ENCODE assay signal across 8 cellular contexts in genomic region chr3:134197681-134198261, GRCh38. TPM values are rescaled to one million over a fixed set of nuclear protein-coding genes. Genes with fewer than 3 reads are reported as not detected.
DNase-seq lines count a peak whose midpoint lies in the region; ATAC-seq and TF ChIP-seq lines count a peak whose summit lies in the region.

No MANE protein-coding gene starts in this region.

- H3K4me3 Mint-ChIP-seq in brain: no peak overlapping the region

- no peak overlapping the region for H3K27ac Mint-ChIP-seq in brain

- H3K27ac ChIP-seq in AG04450 (ENCODE audit: low read depth, low read length): no peak overlapping the region
- H3K27ac ChIP-seq in suprapubic skin: no peak overlapping the region

- no peak for TF ChIP-seq EP300 in suprapubic skin (IDR thresholded peaks at IDR 0.05)

- peak; percentile 44 for DNase-seq in AG04450 (ENCODE audit: low read depth, low spot score)
- DNase-seq in NCI-H82 (lab: John Stamatoyannopoulos, UW): peak; percentile 73
- peak; percentile 79 for DNase-seq in iris pigment epithelial cell (ENCODE audit: low read depth)
- DNase-seq in suprapubic skin (ENCODE audit: low spot score in 2 of 2): no peak

- ATAC-seq in HG03354 (IDR thresholded peaks at IDR 0.05; ENCODE audit: poor library complexity, severe bottlenecking, unreplicated experiment): peak; percentile 79
- ATAC-seq in GM21619 (IDR thresholded peaks at IDR 0.05; ENCODE audit: unreplicated experiment): no peak

- H3K27me3 ChIP-seq in AG04450 (ENCODE audit: control insufficient read depth, insufficient read depth, low read length) (no peaks in the 10 kb centered on the region), suprapubic skin (no peaks in the 10 kb centered on the region)

- H3K4me3 ChIP-seq in AG04450 (ENCODE audit: low read depth, low read length): no peak overlapping the region
- no peak overlapping the region for H3K4me3 ChIP-seq in suprapubic skin

- TF ChIP-seq CTCF in AG04450 (IDR thresholded peaks at IDR 0.05; ENCODE audit: low read depth, low read length) (peak; percentile 77), GM12872 (IDR thresholded peaks at IDR 0.05; ENCODE audit: insufficient read depth, low read depth, low read length) (peak; percentile 76), brain (conservative IDR thresholded peaks at IDR 0.05) (peak; percentile 72), suprapubic skin (IDR thresholded peaks at IDR 0.05) (peak; percentile 59 to 64)

- no peaks in the 10 kb centered on the region for H3K27me3 Mint-ChIP-seq in brain

- H3K4me1 ChIP-seq in suprapubic skin: peaks cover 5% of the 10 kb centered on the region

- CTCF ChIA-PET in AG04450 (lab: Charles Lee): interaction anchor here (0.6 to 13.6 kb wide), 21 partner anchors 9 to 279 kb away, joined by 3 to 188 read pairs (median 5); no protein-coding TSS in a partner anchor

- POLR2A ChIA-PET in AG04450 (lab: Yijun Ruan, JAX): no interaction called here

- WGBS in suprapubic skin: 14% methylated on average over 2 of the region's 2 CpGs

- no peaks in the 10 kb centered on the region for H3K9me3 Mint-ChIP-seq in brain

- TF ChIP-seq POLR2A in suprapubic skin (IDR thresholded peaks at IDR 0.05): no peak

- peaks cover 66% of the 10 kb centered on the region for H3K36me3 Mint-ChIP-seq in brain

- H3K36me3 ChIP-seq in suprapubic skin: peaks cover 41% of the 10 kb centered on the region

- no peaks in the 10 kb centered on the region for H3K4me1 Mint-ChIP-seq in brain

- H3K9me3 ChIP-seq in AG04450 (ENCODE audit: control insufficient read depth, insufficient read depth, low read length): no peaks in the 10 kb centered on the region
- no peaks in the 10 kb centered on the region for H3K9me3 ChIP-seq in suprapubic skin

RNA-seq across cellular contexts. Expression of gene RYK, which starts 52.9 kb away (rescaled TPM):
- polyA plus RNA-seq in AG04450 (2011; rRNA removed): 67.6 and 74.5 TPM in 2 replicates
- 61.1 and 70.2 TPM in 2 replicates for polyA minus RNA-seq in AG04450 (2011; rRNA and poly(A)+ RNA removed)
- polyA plus RNA-seq in brain (ENCODE audit: insufficient read depth, low read depth, low replicate concordance): 19.7 TPM
- 100 to 1,000 TPM in 1 of 4 donors, 10 to 100 TPM in 3; 65.5 to 214 (median 80.1) TPM for total RNA-seq in suprapubic skin

Comparison
In these comparisons a context has a peak if more than half of its experiments do, and no peak if none do; other contexts are left out.
1. DNase-seq: peak in AG04450 (single experiment), NCI-H82 (single experiment) and iris pigment epithelial cell (single experiment); none in suprapubic skin (0 of 2).
2. Peak in every context shown above with its lines, with median percentiles within 50 percentile points of each other: CTCF ChIP-seq.